8 cellular contexts compared by ENCODE assay signal in genomic region chr5:120465281-120465961, GRCh38. TPM values are rescaled to one million over a fixed set of nuclear protein-coding genes. Genes with fewer than 3 reads are reported as not detected.
DNase-seq lines count a peak whose midpoint lies in the region; ATAC-seq and TF ChIP-seq lines count a peak whose summit lies in the region.

No MANE protein-coding gene starts in this region.

- peak; percentile 3 for ATAC-seq in GM18505 (IDR thresholded peaks at IDR 0.05; ENCODE audit: unreplicated experiment)
- peak; percentile 26 for ATAC-seq in mucosa of descending colon
- peak; percentile 69 for ATAC-seq in aorta (ENCODE audit: low FRiP score)
- ATAC-seq in HG03280 (IDR thresholded peaks at IDR 0.05; ENCODE audit: unreplicated experiment) = no peak
- ATAC-seq in GM21528 (IDR thresholded peaks at IDR 0.05; ENCODE audit: low FRiP score, unreplicated experiment) = no peak

- DNase-seq in RWPE1 (ENCODE audit: low spot score) = peak; percentile 28
- peak; percentile 42 for DNase-seq in epithelial cell of esophagus (ENCODE audit: low read depth)
- DNase-seq in mucosa of descending colon = peak; percentile 21 to 47 (median 25)
- peak; percentile 71 to 83 for DNase-seq in aorta
- DNase-seq in kidney tubule cell (ENCODE audit: low spot score) = no peak

- H3K4me1 ChIP-seq in mucosa of descending colon (ENCODE audit: low read depth) (peaks cover 9% of the 10 kb centered on the region), aorta (ENCODE audit: control insufficient read depth in 1 of 2, insufficient read depth in 2 of 2, low read length in 2 of 2) (peaks cover 0 to 1% of the 10 kb centered on the region in 2 donors)

- CTCF ChIA-PET in RWPE1 (lab: Yijun Ruan, JAX) = interaction anchor here (0.9 kb wide), 1 partner anchor 410 kb away, joined by 3 read pairs; no protein-coding TSS in a partner anchor

- intact Hi-C loops in mucosa of descending colon (cut with DNase I, micrococcal nuclease) = no loop called here
- intact Hi-C loops in aorta (cut with DNase I) = loop anchor here (10.0 kb wide), 2 partner anchors 991 to 1001 kb away; no protein-coding TSS in a partner anchor

- TF ChIP-seq CTCF in RWPE1 (conservative IDR thresholded peaks at IDR 0.05; ENCODE audit: low read depth) (no peak), epithelial cell of esophagus (IDR thresholded peaks at IDR 0.05; ENCODE audit: insufficient read depth, low read depth, low read length, missing control alignments) (no peak), mucosa of descending colon (IDR thresholded peaks at IDR 0.05) (no peak)

- TF ChIP-seq POLR2A in GM18505 (IDR thresholded peaks at IDR 0.05; ENCODE audit: borderline replicate concordance, extremely low read depth, insufficient read depth, insufficient read length) = no peak

- H3K27ac ChIP-seq in RWPE1 (peak overlapping the region; percentile 51), aorta (ENCODE audit: low read depth in 1 of 2, low read length in 2 of 2) (peak overlapping the region; percentile 0 to 84)

- 1% methylated on average over 41 to 42 of the region's 42 CpGs for WGBS in aorta, 2 donors

- H3K4me3 ChIP-seq in epithelial cell of esophagus (ENCODE audit: low read length) = peak overlapping the region; percentile 53
- no peak overlapping the region for H3K4me3 ChIP-seq in mucosa of descending colon
- H3K4me3 ChIP-seq in aorta (ENCODE audit: low read length in 2 of 2) = peak overlapping the region; percentile 78 to 88

- POLR2A ChIA-PET in RWPE1 (lab: Yijun Ruan, JAX; ENCODE audit: low non-redundant PET) = no interaction called here

- no peaks in the 10 kb centered on the region for H3K27me3 ChIP-seq in aorta (ENCODE audit: control insufficient read depth in 1 of 2, insufficient read depth in 2 of 2, low read length in 1 of 2)

- H3K9me3 ChIP-seq in mucosa of descending colon (no peaks in the 10 kb centered on the region), aorta (ENCODE audit: control insufficient read depth, low read length) (no peaks in the 10 kb centered on the region)

- H3K36me3 ChIP-seq in mucosa of descending colon (ENCODE audit: low read depth) (no peaks in the 10 kb centered on the region), aorta (ENCODE audit: control insufficient read depth in 1 of 2, insufficient read depth in 2 of 2, low read length in 1 of 2) (no peaks in the 10 kb centered on the region)

RNA-seq across cellular contexts. Expression of gene PRR16, which starts 1.3 kb away (rescaled TPM):
- total RNA-seq in mucosa of descending colon (1 to 10 TPM in 2 of 3 donors, under 1 TPM in 1; 0.69 to 2.9 (median 1.9) TPM), aorta (10 to 100 TPM; 10.5 to 14.2 TPM)
- polyA plus RNA-seq in aorta = 10 to 100 TPM in 1 of 2 donors, 1 to 10 TPM in 1; 6.5 to 26.8 TPM

Comparison
In these comparisons a context has a peak if more than half of its experiments do, and no peak if none do; other contexts are left out.
1. ATAC-seq: peak in GM18505 (single experiment), mucosa of descending colon (single experiment) and aorta (single experiment); none in HG03280 (single experiment) and GM21528 (single experiment).
2. intact Hi-C loops: an anchor here in aorta (10.0 kb wide); none called in mucosa of descending colon.